9 cellular contexts compared by ENCODE assay signal in the genomic region with DNA sequence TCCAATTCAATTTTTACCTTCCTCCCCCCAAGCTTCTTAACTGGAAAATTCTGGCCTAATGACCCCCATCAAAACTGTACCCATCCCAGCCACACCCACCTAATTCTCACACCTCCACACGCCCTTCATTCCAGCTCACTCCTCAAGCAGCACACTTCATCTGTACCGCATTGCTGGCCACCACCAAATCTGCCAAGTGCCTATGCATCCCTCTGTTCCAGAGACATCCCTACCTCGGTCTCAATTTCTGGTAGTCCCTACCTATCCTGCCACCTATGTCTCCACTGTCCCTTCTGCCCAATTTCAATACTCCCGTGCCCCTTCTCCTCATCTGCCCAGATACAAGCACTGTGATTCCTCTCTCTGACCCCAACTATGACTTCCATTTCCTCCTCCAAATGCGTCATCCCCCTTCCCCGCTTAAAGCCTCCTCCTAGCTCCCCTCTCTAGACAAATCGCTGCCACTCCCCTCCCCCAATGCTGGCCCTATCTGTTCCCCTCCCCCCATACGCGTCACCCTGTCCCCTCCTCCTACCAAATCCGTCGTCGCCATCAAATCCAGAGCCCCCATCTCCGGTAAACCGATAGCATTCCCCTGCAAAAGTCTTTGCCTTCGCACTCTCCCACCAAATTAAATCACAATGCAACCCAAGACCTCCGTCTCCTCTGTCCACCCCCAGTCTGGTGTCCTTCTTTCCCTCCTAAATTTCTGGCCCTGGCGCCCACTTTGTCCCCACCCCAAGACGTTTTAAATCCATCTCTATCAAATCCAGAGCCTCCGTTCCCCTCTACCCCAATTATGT. TPM values are rescaled to one million over a fixed set of nuclear protein-coding genes. Genes with fewer than 3 reads are reported as not detected.
DNase-seq lines count a peak whose midpoint lies in the region; ATAC-seq and TF ChIP-seq lines count a peak whose summit lies in the region.
"Had no signal": no experiment of that assay in that cellular context is flagged by ENCODE, and none has a peak within 500 bp of the region (broad histone marks: within the 10 kb centered on the region; RNA-seq: fewer than 3 reads in every experiment).

No MANE protein-coding gene starts in this region.

- DNase-seq in NCI-H2029 (lab: John Stamatoyannopoulos, UW) (peak; percentile 25), NCI-H2029 treated with DMSO at 0.1 percent for 48 hours (lab: John Stamatoyannopoulos, UW) (no peak), RWPE1 (ENCODE audit: low spot score) (no peak), ascending aorta (ENCODE audit: low spot score in 2 of 2) (peak; percentile 27 to 83), SHP77 treated with DMSO at 0.1 percent for 48 hours (lab: John Stamatoyannopoulos, UW) (no peak)
- peak; percentile 80 for DNase-seq in stimulated activated CD4-positive, alpha-beta T cell treated with anti-CD3 and anti-CD28 coated beads, Interleukin-15, amount 100 ng/mL, for 24 hours
- DNase-seq: natural killer cell had no signal

- H3K4me3 ChIP-seq in ascending aorta, result peak overlapping the region; percentile 82 to 100
- peak overlapping the region; percentile 92 for H3K4me3 ChIP-seq in iPS-18a (ENCODE audit: low read length)

- peak overlapping the region; percentile 93 for H3K9ac ChIP-seq in iPS-18a (ENCODE audit: low read length)

- H3K36me3 ChIP-seq in ascending aorta, result peaks cover 0 to 10% of the 10 kb centered on the region in 2 donors
- no peaks in the 10 kb centered on the region for H3K36me3 ChIP-seq in iPS-18a (ENCODE audit: control insufficient read depth, low read depth, low read length)

- TF ChIP-seq CTCF in RWPE1 (conservative IDR thresholded peaks at IDR 0.05; ENCODE audit: low read depth) (no peak), ascending aorta (IDR thresholded peaks at IDR 0.05) (no peak)

- POLR2A ChIA-PET in RWPE1 (lab: Yijun Ruan, JAX; ENCODE audit: low non-redundant PET), result interaction anchor here (0.5 kb wide), 1 partner anchor 178 kb away, joined by 6 read pairs; no protein-coding TSS in a partner anchor

- ATAC-seq in HG03097 (IDR thresholded peaks at IDR 0.05; ENCODE audit: low FRiP score, unreplicated experiment), result no peak

- H3K9me3 ChIP-seq in ascending aorta (no peaks in the 10 kb centered on the region), iPS-18a (ENCODE audit: control insufficient read depth, low read depth, low read length) (no peaks in the 10 kb centered on the region)

- H3K27me3 ChIP-seq in ascending aorta (no peaks in the 10 kb centered on the region), iPS-18a (ENCODE audit: control insufficient read depth, insufficient read depth, low read length) (no peaks in the 10 kb centered on the region)

- intact Hi-C loops in ascending aorta (cut with DNase I), result loop anchor here (5.0 to 10.0 kb wide), 3 partner anchors 67 to 360 kb away; no protein-coding TSS in a partner anchor

- peaks cover 11 to 34% of the 10 kb centered on the region in 2 donors for H3K4me1 ChIP-seq in ascending aorta
- H3K4me1 ChIP-seq in iPS-18a (ENCODE audit: control insufficient read depth, low read depth, low read length), result peaks cover 15% of the 10 kb centered on the region

- peak overlapping the region; percentile 80 for H3K27ac ChIP-seq in RWPE1
- H3K27ac ChIP-seq in ascending aorta, result peak overlapping the region; percentile 97 to 99
- peak overlapping the region; percentile 41 for H3K27ac ChIP-seq in iPS-18a (ENCODE audit: low read length)

- CTCF ChIA-PET in RWPE1 (lab: Yijun Ruan, JAX), result interaction anchor here (0.9 kb wide), 2 partner anchors 66 to 99 kb away, joined by 3 read pairs; partner anchors contain the start of gene C6orf89

RNA-seq across cellular contexts. Expression of gene MTCH1, which starts 1.2 kb away (rescaled TPM):
- 175 TPM for total RNA-seq in ascending aorta

RNA-seq across cellular contexts. Expression of gene FGD2, which starts 20.7 kb away (rescaled TPM):
- 49.4 TPM for total RNA-seq in ascending aorta

RNA-seq across cellular contexts. Expression of gene PI16, which starts 30.2 kb away (rescaled TPM):
- 33.5 TPM for total RNA-seq in ascending aorta

Comparison
In these comparisons a context has a peak if more than half of its experiments do, and no peak if none do; other contexts are left out.
1. DNase-seq: peak in NCI-H2029 (single experiment), ascending aorta (2 of 2) and stimulated activated CD4-positive, alpha-beta T cell treated with anti-CD3 and anti-CD28 coated beads, Interleukin-15, amount 100 ng/mL, for 24 hours (single experiment); none in NCI-H2029 treated with DMSO at 0.1 percent for 48 hours (single experiment), RWPE1 (single experiment) and SHP77 treated with DMSO at 0.1 percent for 48 hours (single experiment).
2. H3K27ac ChIP-seq: peak in every context shown above with its lines; median percentile 98 in ascending aorta; 80 in RWPE1; 41 in iPS-18a.